In the genomic region with DNA sequence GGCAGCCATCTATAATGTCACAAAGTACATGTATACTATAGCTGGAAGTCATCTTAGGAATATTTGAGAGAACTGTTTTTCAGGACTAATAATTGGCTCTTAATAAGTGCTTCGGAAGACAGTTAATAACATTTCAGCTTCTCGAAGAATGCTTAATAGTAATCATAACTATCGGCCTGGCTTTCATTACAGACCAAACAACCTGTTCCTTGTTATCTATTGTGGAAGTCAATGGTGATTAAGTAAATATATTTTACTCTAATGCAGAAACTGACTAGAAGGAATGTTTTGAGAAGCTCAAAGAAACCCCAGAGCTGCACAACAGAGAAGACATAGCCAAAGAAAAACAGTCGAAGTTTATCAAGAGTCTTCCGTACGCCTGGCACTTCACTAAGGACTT, we compare ENCODE assay signal across 18 cellular contexts.
A peak's percentile ranks its signal among the peaks of the same experiment; 100 is the strongest.
DNase-seq lines count a peak whose midpoint lies in the region; ATAC-seq and TF ChIP-seq lines count a peak whose summit lies in the region.
"Had no signal": no experiment of that assay in that cellular context is flagged by ENCODE, and none has a peak within 500 bp of the region (broad histone marks: within the 10 kb centered on the region; RNA-seq: fewer than 3 reads in every experiment).

No MANE protein-coding gene starts in this region.

- no peak overlapping the region for H3K4ac ChIP-seq in trophoblast cell (ENCODE audit: low read depth, low read length)

- H3K4me1 ChIP-seq in GM23248 (ENCODE audit: insufficient read depth) (peaks cover 52% of the 10 kb centered on the region), SJSA1 (replicated peaks) (peaks cover 54% of the 10 kb centered on the region), gastroesophageal sphincter (peaks cover 8 to 57% (median 19%) of the 10 kb centered on the region in 3 donors), trophoblast cell (ENCODE audit: control insufficient read depth in 1 of 2, insufficient read depth in 2 of 2, low read length in 2 of 2) (peaks cover 2 to 7% of the 10 kb centered on the region in 2 experiments)

- no peak for TF ChIP-seq POLR2A in gastroesophageal sphincter (IDR thresholded peaks at IDR 0.05)

- H3K4me2 ChIP-seq in GM23248 (ENCODE audit: unreplicated experiment) = peak overlapping the region; percentile 99
- no peak overlapping the region for H3K4me2 ChIP-seq in trophoblast cell (ENCODE audit: low read length)

- H3K79me2 ChIP-seq in GM23248 (ENCODE audit: insufficient read depth) (peaks cover 86% of the 10 kb centered on the region), trophoblast cell (ENCODE audit: control insufficient read depth, insufficient read depth, low read length, poor library complexity) (peaks cover 2% of the 10 kb centered on the region)

- TF ChIP-seq CTCF in gastroesophageal sphincter (IDR thresholded peaks at IDR 0.05) (no peak), endothelial cell (IDR thresholded peaks at IDR 0.05; ENCODE audit: unreplicated experiment) (no peak)

- no peak overlapping the region for H3K4me3 Mint-ChIP-seq in endothelial cell (ENCODE audit: unreplicated experiment)
- H3K4me3 Mint-ChIP-seq: GM23338 had no signal

- peaks cover 14% of the 10 kb centered on the region for H3K4me1 Mint-ChIP-seq in endothelial cell (ENCODE audit: unreplicated experiment)

- no peak overlapping the region for H2BK12ac ChIP-seq in trophoblast cell (ENCODE audit: low read length)

- H3K14ac ChIP-seq in trophoblast cell (ENCODE audit: low read length) = no peak overlapping the region

- no peaks in the 10 kb centered on the region for H3K27me3 Mint-ChIP-seq in endothelial cell (ENCODE audit: unreplicated experiment)

- no peak overlapping the region for H3K27ac Mint-ChIP-seq in endothelial cell (ENCODE audit: unreplicated experiment)
- H3K27ac Mint-ChIP-seq: GM23338 had no signal

- peaks cover 57% of the 10 kb centered on the region for H3F3A ChIP-seq in GM23248 (ENCODE audit: insufficient read depth)

- in situ Hi-C loops in GM23248 (cut with MboI) = loop anchor here (10.0 kb wide), 1 partner anchor 138 kb away; a partner anchor contains a TSS

- no peaks in the 10 kb centered on the region for H4K20me1 ChIP-seq in GM23248 (ENCODE audit: insufficient read depth)

- H3K27me3 ChIP-seq in GM23248 (replicated peaks; ENCODE audit: insufficient read depth) (no peaks in the 10 kb centered on the region), SJSA1 (replicated peaks) (no peaks in the 10 kb centered on the region), gastroesophageal sphincter (no peaks in the 10 kb centered on the region), trophoblast cell (ENCODE audit: insufficient read depth, low read length) (no peaks in the 10 kb centered on the region)

- no peak overlapping the region for H4K8ac ChIP-seq in trophoblast cell (ENCODE audit: low read depth, low read length)

- peaks cover 3% of the 10 kb centered on the region for H3K36me3 Mint-ChIP-seq in endothelial cell (ENCODE audit: low read depth, unreplicated experiment)

- no peak overlapping the region for H2AK5ac ChIP-seq in trophoblast cell (ENCODE audit: low read length)

- 84 to 86% methylated on average over 6 of the region's 6 CpGs for WGBS in GM23248 (ENCODE audit: low coverage in 1 of 2, low lambda C conversion rate in 2 of 2, missing lambda C conversion rate in 2 of 2), 2 experiments
- 39% methylated on average over 6 of the region's 6 CpGs for WGBS in gastroesophageal sphincter (ENCODE audit: low coverage in 1 of 2), 2 donors
- WGBS in trophoblast cell (ENCODE audit: extremely low coverage, insufficient coverage, insufficient read length) = no CpG with 5 or more reads among the region's 6 CpGs

- H4K12ac ChIP-seq in trophoblast cell (ENCODE audit: low read depth, low read length) = no peak overlapping the region

- H3K9me3 ChIP-seq in GM23248 (ENCODE audit: low read depth) (no peaks in the 10 kb centered on the region), SJSA1 (replicated peaks) (no peaks in the 10 kb centered on the region), gastroesophageal sphincter (no peaks in the 10 kb centered on the region), trophoblast cell (ENCODE audit: insufficient read depth, low read depth, low read length) (no peaks in the 10 kb centered on the region)

- H3K23ac ChIP-seq in trophoblast cell (ENCODE audit: low read length) = no peak overlapping the region

- H2AFZ ChIP-seq in GM23248 = no peak overlapping the region
- no peak overlapping the region for H2AFZ ChIP-seq in trophoblast cell (ENCODE audit: insufficient read depth, low read length, poor library complexity)
- H2AFZ ChIP-seq: GM23338 had no signal

- no peak overlapping the region for H2BK5ac ChIP-seq in trophoblast cell (ENCODE audit: low read depth, low read length, poor library complexity)

- H3K9ac ChIP-seq in GM23248 (peak overlapping the region; percentile 74; the same call in 1 of the 2 replicates), trophoblast cell (ENCODE audit: low read length) (no peak overlapping the region)

- H3K36me3 ChIP-seq in GM23248 (ENCODE audit: low read depth) = no peaks in the 10 kb centered on the region
- H3K36me3 ChIP-seq in SJSA1 = peaks cover 39% of the 10 kb centered on the region
- no peaks in the 10 kb centered on the region for H3K36me3 ChIP-seq in gastroesophageal sphincter
- peaks cover 2% of the 10 kb centered on the region in 2 experiments for H3K36me3 ChIP-seq in trophoblast cell (ENCODE audit: control insufficient read depth in 1 of 2, insufficient read depth in 2 of 2, low read length in 2 of 2)

- no peak for DNase-seq in GM23248
- no peak for DNase-seq in SJSA1 (ENCODE audit: low read depth in 1 of 2, low spot score in 2 of 2)
- no peak for DNase-seq in trophoblast cell
- no peak for DNase-seq in endothelial cell (ENCODE audit: low spot score)
- no peak for DNase-seq in AG20443 (ENCODE audit: low spot score)
- no peak for DNase-seq in amygdala (lab: John Stamatoyannopoulos, UW)
- no peak for DNase-seq in DMS79 (lab: John Stamatoyannopoulos, UW)
- DNase-seq: activated CD4-positive, alpha-beta T cell treated with anti-CD3 and anti-CD28 coated beads for 48 hours; activated naive CD4-positive, alpha-beta T cell; Kasumi-1; NCI-H1436; NCI-H446 treated with DMSO at 0.1 percent for 48 hours; Right ventricle myocardium superior; stimulated activated CD4-positive, alpha-beta T cell treated with anti-CD3 and anti-CD28 coated beads, Interleukin-2, amount 100 ng/mL, for 24 hours; substantia nigra had no signal

- H3K9me2 ChIP-seq in GM23248 (ENCODE audit: insufficient read depth) = no peaks in the 10 kb centered on the region

- H2BK120ac ChIP-seq in trophoblast cell (ENCODE audit: insufficient read depth, low read length, poor library complexity) = no peak overlapping the region

- H3K18ac ChIP-seq in trophoblast cell (ENCODE audit: low read length) = no peak overlapping the region

- H3K4me3 ChIP-seq in GM23248 = no peak overlapping the region
- H3K4me3 ChIP-seq in SJSA1 = no peak overlapping the region
- no peak overlapping the region for H3K4me3 ChIP-seq in gastroesophageal sphincter
- H3K4me3 ChIP-seq in trophoblast cell (ENCODE audit: low read depth, low read length) = no peak overlapping the region
- H3K4me3 ChIP-seq: GM12878, GM23338 had no signal

- no peak overlapping the region for H4K91ac ChIP-seq in trophoblast cell (ENCODE audit: low read depth, low read length)

- H3K9me3 Mint-ChIP-seq in endothelial cell (ENCODE audit: unreplicated experiment) = peaks cover 5% of the 10 kb centered on the region
- H3K9me3 Mint-ChIP-seq: GM23338 had no signal

- peaks cover 10% of the 10 kb centered on the region for H3K79me1 ChIP-seq in trophoblast cell (ENCODE audit: low read length)

- no peak for TF ChIP-seq EP300 in gastroesophageal sphincter (IDR thresholded peaks at IDR 0.05)

- H3K27ac ChIP-seq in GM23248 = peak overlapping the region; percentile 73
- H3K27ac ChIP-seq in SJSA1 = peak overlapping the region; percentile 93
- H3K27ac ChIP-seq in gastroesophageal sphincter = peak overlapping the region; percentile 56 to 84 (median 82)
- H3K27ac ChIP-seq in trophoblast cell (ENCODE audit: low read depth, low read length) = peak overlapping the region; percentile 79

- ATAC-seq in gastroesophageal sphincter = no peak
- ATAC-seq: GM12878, GM23338 had no signal
